ENCODE assay signal across 8 cellular contexts in the genomic region with DNA sequence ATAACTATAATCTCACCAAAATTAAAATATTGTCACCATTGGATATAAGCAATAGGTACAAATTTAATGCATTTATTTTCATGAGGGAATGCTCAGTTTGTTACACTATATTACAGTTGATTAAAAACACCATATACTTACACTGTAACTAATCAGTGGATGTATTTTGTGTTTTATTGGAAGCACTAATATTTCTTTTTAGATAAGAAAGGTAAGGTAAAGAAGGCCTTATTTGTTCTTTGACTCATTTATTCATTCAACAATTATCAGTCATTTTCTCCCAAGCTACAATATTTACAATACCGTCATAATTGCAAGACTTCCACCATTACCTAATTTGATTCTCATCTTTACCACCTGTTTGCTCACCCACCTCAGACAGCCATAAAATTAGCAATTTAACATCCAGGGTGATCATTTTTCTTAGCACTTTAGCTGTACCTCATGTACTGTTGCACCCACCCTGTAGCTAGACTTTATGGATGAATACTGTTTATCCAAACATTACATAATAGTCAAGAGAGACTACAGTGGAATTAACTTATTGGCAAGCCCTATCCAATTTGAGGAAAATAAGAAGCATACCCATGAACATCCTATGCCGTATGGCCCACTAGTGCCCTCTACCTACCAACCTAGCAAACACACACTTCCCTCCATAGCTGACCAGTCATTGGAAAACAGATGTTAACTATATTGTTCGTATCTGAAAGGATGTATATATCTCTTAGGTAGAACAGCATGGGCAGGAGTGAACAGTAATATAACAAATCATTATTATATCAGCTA.
DNase-seq lines count a peak whose midpoint lies in the region; ATAC-seq, FAIRE-seq and TF ChIP-seq lines count a peak whose summit lies in the region.

No MANE protein-coding gene starts in this region.

- no peaks in the 10 kb centered on the region for H3K4me1 ChIP-seq in H9 (ENCODE audit: insufficient read depth, low read length)
- no peaks in the 10 kb centered on the region for H3K4me1 ChIP-seq in PC-9 (replicated peaks; ENCODE audit: insufficient read depth)

- DNase-seq in AG10803 (ENCODE audit: low read depth): peak; percentile 39
- DNase-seq in H9: peak; percentile 35
- no peak for DNase-seq in PC-9
- peak; percentile 41 for DNase-seq in fibroblast of villous mesenchyme (ENCODE audit: low read depth)
- DNase-seq in urothelium cell line (ENCODE audit: low spot score): no peak
- no peak for DNase-seq in activated CD4-positive, alpha-beta T cell treated with anti-CD3 and anti-CD28 coated beads, Interleukin-2, amount 50 U/mL, for 48 hours
- DNase-seq in SK-N-DZ (ENCODE audit: low spot score): no peak

- H3K79me1 ChIP-seq in H9 (ENCODE audit: insufficient read depth, low read depth, low read length, poor library complexity, severe bottlenecking): no peaks in the 10 kb centered on the region

- no peak overlapping the region for H3K4ac ChIP-seq in H9 (ENCODE audit: low read depth, low read length)

- peaks cover 0 to 9% (median 4%) of the 10 kb centered on the region in 3 experiments; a peak in 5 of 7 replicates for H3K36me3 Mint-ChIP-seq in H9 (ENCODE audit: insufficient read depth in 1 of 3, low read depth in 3 of 3)

- no peak overlapping the region for H3T11ph ChIP-seq in H9 (ENCODE audit: low read length)

- no peak overlapping the region for H2BK5ac ChIP-seq in H9 (ENCODE audit: insufficient read length, low read length)

- no peaks in the 10 kb centered on the region for H3K9me3 Mint-ChIP-seq in H9

- no peak overlapping the region for H2BK15ac ChIP-seq in H9 (ENCODE audit: low read depth, low read length)

- H3K18ac ChIP-seq in H9 (ENCODE audit: insufficient read length, low read depth, low read length): no peak overlapping the region

- peaks cover 3% of the 10 kb centered on the region in 2 experiments; a peak in 2 of 4 replicates for H3K4me1 Mint-ChIP-seq in H9

- H3K79me2 ChIP-seq in H9 (ENCODE audit: insufficient read depth, low read length) (no peaks in the 10 kb centered on the region), PC-9 (ENCODE audit: low read depth) (no peaks in the 10 kb centered on the region)

- no peak overlapping the region for H2AFZ ChIP-seq in H9 (ENCODE audit: low read length)
- H2AFZ ChIP-seq in PC-9: no peak overlapping the region

- intact Hi-C loops in PC-9 (cut with micrococcal nuclease; ENCODE audit: unreplicated experiment): loop anchor here (10.0 kb wide), 2 partner anchors 178 to 652 kb away; no protein-coding TSS in a partner anchor

- no peak overlapping the region for H3K14ac ChIP-seq in H9 (ENCODE audit: insufficient read depth, low read length)

- no peak overlapping the region for H4K5ac ChIP-seq in H9 (ENCODE audit: insufficient read length, low read depth, low read length)

- no peak overlapping the region for H4K91ac ChIP-seq in H9 (ENCODE audit: insufficient read length, low read depth, low read length)

- no peaks in the 10 kb centered on the region for H3K23me2 ChIP-seq in H9 (ENCODE audit: insufficient read length, low read depth, low read length, poor library complexity, severe bottlenecking)

- no peak overlapping the region for H4K8ac ChIP-seq in H9 (replicated peaks; ENCODE audit: insufficient read length, low read depth, low read length)

- H3K4me2 ChIP-seq in H9 (ENCODE audit: insufficient read depth, insufficient read length, low read length): no peak overlapping the region
- H3K4me2 ChIP-seq in PC-9: no peak overlapping the region

- H4K20me1 ChIP-seq in H9 (ENCODE audit: control insufficient read depth, insufficient read depth, insufficient read length) (no peaks in the 10 kb centered on the region), PC-9 (ENCODE audit: insufficient read depth) (no peaks in the 10 kb centered on the region)

- no peak overlapping the region for H2AK5ac ChIP-seq in H9 (ENCODE audit: insufficient read length, low read length)

- no peak overlapping the region for H2BK120ac ChIP-seq in H9 (ENCODE audit: low read depth, low read length, poor library complexity, severe bottlenecking)

- H3K36me3 ChIP-seq in PC-9 (ENCODE audit: low read depth): peaks cover 6% of the 10 kb centered on the region; the same call in 1 of the 2 replicates

- FAIRE-seq in urothelium cell line (lab: Jason Lieb, UNC): peak; percentile 86

- TF ChIP-seq CTCF in AG10803 (conservative IDR thresholded peaks at IDR 0.05; ENCODE audit: low read length) (peak; percentile 58), H9 (conservative IDR thresholded peaks at IDR 0.05) (peak; percentile 80), PC-9 (conservative IDR thresholded peaks at IDR 0.05) (peak; percentile 64), fibroblast of villous mesenchyme (IDR thresholded peaks at IDR 0.05; ENCODE audit: insufficient read depth, low read depth, low read length) (peak; percentile 69)

- no CpG with 5 or more reads among the region's 3 CpGs for WGBS in H9 (ENCODE audit: extremely low coverage, insufficient read length, low lambda C conversion rate)

- BruUV-seq in PC-9 (replicated peaks; lab: Mats Ljungman, UMichigan): no TSS peak

- H3K23ac ChIP-seq in H9 (ENCODE audit: insufficient read length, low read depth, low read length): no peak overlapping the region

- POLR2A ChIA-PET in PC-9 (lab: Charles Lee; ENCODE audit: unreplicated experiment): no interaction called here

- no peak for ATAC-seq in GM21529 (IDR thresholded peaks at IDR 0.05; ENCODE audit: unreplicated experiment)

- H3K4me3 ChIP-seq in AG10803 (ENCODE audit: low read length) (no peak overlapping the region), PC-9 (no peak overlapping the region), fibroblast of villous mesenchyme (ENCODE audit: low read depth, low read length) (no peak overlapping the region)

- CTCF ChIA-PET in PC-9 (lab: Charles Lee): interaction anchor here (0.6 to 0.9 kb wide), 3 partner anchors 178 to 725 kb away, joined by 3 to 4 read pairs (median 3); no protein-coding TSS in a partner anchor

- no peak overlapping the region for H3K56ac ChIP-seq in H9 (ENCODE audit: insufficient read length, low read depth, low read length)

- no peak overlapping the region for H2BK20ac ChIP-seq in H9 (ENCODE audit: low read depth, low read length, poor library complexity, severe bottlenecking)

- H3K27me3 Mint-ChIP-seq in H9 (ENCODE audit: low read depth): no peaks in the 10 kb centered on the region

- H3K27me3 ChIP-seq in H9 (ENCODE audit: insufficient read depth, low read length): no peaks in the 10 kb centered on the region
- no peaks in the 10 kb centered on the region for H3K27me3 ChIP-seq in PC-9 (ENCODE audit: insufficient read depth, low read depth)

- no peak overlapping the region for H3K4me3 Mint-ChIP-seq in H9

- no peak overlapping the region for H2BK12ac ChIP-seq in H9 (ENCODE audit: insufficient read length, low read depth, low read length)

- H3K9me2 ChIP-seq in PC-9 (ENCODE audit: insufficient read depth): no peaks in the 10 kb centered on the region

- no peaks in the 10 kb centered on the region for H3F3A ChIP-seq in PC-9 (ENCODE audit: insufficient read depth, low read depth)

- H3K27ac Mint-ChIP-seq in H9: no peak overlapping the region

- H3K9ac ChIP-seq in H9 (ENCODE audit: extremely low read depth, insufficient read length, low read length): no peak overlapping the region

- no peaks in the 10 kb centered on the region for H3K9me3 ChIP-seq in H9 (ENCODE audit: control insufficient read depth, low read depth, low read length)
- no peaks in the 10 kb centered on the region for H3K9me3 ChIP-seq in PC-9 (ENCODE audit: insufficient read depth, low read depth)

- H3K27ac ChIP-seq in H9 (ENCODE audit: insufficient read length, low read depth, low read length) (no peak overlapping the region), PC-9 (no peak overlapping the region)

Comparison
In these comparisons a context has a peak if more than half of its experiments do, and no peak if none do; other contexts are left out.
1. DNase-seq: peak in AG10803 (single experiment), H9 (single experiment) and fibroblast of villous mesenchyme (single experiment); none in PC-9 (0 of 2), urothelium cell line (single experiment), activated CD4-positive, alpha-beta T cell treated with anti-CD3 and anti-CD28 coated beads, Interleukin-2, amount 50 U/mL, for 48 hours (0 of 2) and SK-N-DZ (single experiment).
2. Peak in every context shown above with its lines, with median percentiles within 50 percentile points of each other: CTCF ChIP-seq.